In genomic region chr12:127145543-127145928, GRCh38 we compare ENCODE assay signal across 10 cellular contexts.
DNase-seq lines count a peak whose midpoint lies in the region; ATAC-seq and TF ChIP-seq lines count a peak whose summit lies in the region.
"Had no signal": no experiment of that assay in that cellular context is flagged by ENCODE, and none has a peak within 500 bp of the region (broad histone marks: within the 10 kb centered on the region; RNA-seq: fewer than 3 reads in every experiment).

No MANE protein-coding gene starts in this region.

- TSS peak; percentile 56 for BruUV-seq in HCT116 (replicated peaks; lab: Mats Ljungman, UMichigan)

- peaks cover 8% of the 10 kb centered on the region for H3K4me1 Mint-ChIP-seq in activated naive CD8-positive, alpha-beta T cell (ENCODE audit: low read depth)

- RAD21 ChIA-PET in HCT116 (lab: Charles Lee; ENCODE audit: low non-redundant PET in 1 of 2, low total read pairs in 2 of 2, uncharacterized antibody in 2 of 2, unreplicated experiment in 2 of 2) = no interaction called here

- TF ChIP-seq RAD21 in HCT116 (IDR thresholded peaks at IDR 0.05; ENCODE audit: low read depth) = no peak

- H3K27ac Mint-ChIP-seq in activated naive CD8-positive, alpha-beta T cell = peak overlapping the region; percentile 66

- TF ChIP-seq CTCF in HCT116 (IDR thresholded peaks at IDR 0.05 in 2 of 3, conservative IDR thresholded peaks at IDR 0.05 in 1 of 3; ENCODE audit: borderline replicate concordance in 1 of 3, insufficient read depth in 1 of 3, low read depth in 2 of 3, low read length in 2 of 3) (no peak), gastroesophageal sphincter (IDR thresholded peaks at IDR 0.05) (no peak)

- peaks cover 3% of the 10 kb centered on the region for H3K27me3 Mint-ChIP-seq in activated naive CD8-positive, alpha-beta T cell

- ATAC-seq in HCT116 = no peak
- peak; percentile 55 for ATAC-seq in gastroesophageal sphincter

- H3K27ac ChIP-seq in HCT116 (ENCODE audit: low read depth, low read length) = no peak overlapping the region
- H3K27ac ChIP-seq in gastroesophageal sphincter = peak overlapping the region in 1 of 4 donors; percentile 72
- H3K27ac ChIP-seq in skin epidermis = peak overlapping the region in 8 of 21 experiments; percentile 25 to 77 (median 68)

- DNase-seq in HCT116 (ENCODE audit: low read depth, low spot score) = no peak
- DNase-seq in NCI-H1930 (lab: John Stamatoyannopoulos, UW) = no peak
- DNase-seq in COLO668 (lab: John Stamatoyannopoulos, UW; ENCODE audit: unreplicated experiment) = no peak
- DNase-seq in occipital lobe (lab: John Stamatoyannopoulos, UW) = no peak
- no peak for DNase-seq in NCI-H187 (lab: John Stamatoyannopoulos, UW)
- DNase-seq: MM.1S, SHP77 treated with DMSO at 0.1 percent for 48 hours had no signal

- H3K9ac ChIP-seq in HCT116 (ENCODE audit: low read length) = peak overlapping the region; percentile 77

- no peaks in the 10 kb centered on the region for H3K27me3 ChIP-seq in HCT116 (ENCODE audit: insufficient read depth, low read length)
- H3K27me3 ChIP-seq in gastroesophageal sphincter = no peaks in the 10 kb centered on the region

- H3K9me3 ChIP-seq in HCT116 (ENCODE audit: control insufficient read depth in 1 of 2, insufficient read depth in 1 of 2, low read depth in 1 of 2, low read length in 2 of 2) (no peaks in the 10 kb centered on the region), gastroesophageal sphincter (peaks cover 0 to 15% (median 0%) of the 10 kb centered on the region in 3 donors)

- H3K36me3 Mint-ChIP-seq in activated naive CD8-positive, alpha-beta T cell = no peaks in the 10 kb centered on the region

- intact Hi-C loops in HCT116 (cut with micrococcal nuclease) = no loop called here

- POLR2A ChIA-PET in HCT116 (lab: Charles Lee) = no interaction called here

- CTCF ChIA-PET in HCT116 (lab: Charles Lee) = no interaction called here

- H4K20me1 ChIP-seq in HCT116 (ENCODE audit: insufficient read depth) = 0 out of 2 replicates have a peak, but pooled peaks cover 4% of the 10 kb centered on the region

- H2AFZ ChIP-seq in HCT116 (ENCODE audit: low read depth, low read length, poor library complexity, severe bottlenecking) = no peak overlapping the region

- peaks cover 14% of the 10 kb centered on the region for H3K79me2 ChIP-seq in HCT116 (ENCODE audit: insufficient read depth, low read length)

- peak overlapping the region; percentile 78 for H3K4me3 Mint-ChIP-seq in activated naive CD8-positive, alpha-beta T cell

- peak overlapping the region; percentile 80 for H3K4me2 ChIP-seq in HCT116 (ENCODE audit: low read length)

- H3K4me3 ChIP-seq in HCT116 (replicated peaks in 1 of 2; ENCODE audit: low read depth in 1 of 2, low read length in 2 of 2) (peak overlapping the region; percentile 24 to 63; a peak in 2 of 4 replicates), gastroesophageal sphincter (peak overlapping the region; percentile 33 to 60), skin epidermis (peak overlapping the region; percentile 35 to 50 (median 39))

- no peak for TF ChIP-seq POLR2A in HCT116 (IDR thresholded peaks at IDR 0.05; ENCODE audit: borderline replicate concordance, extremely low read depth, insufficient read depth, insufficient read length)
- no peak for TF ChIP-seq POLR2A in gastroesophageal sphincter (IDR thresholded peaks at IDR 0.05)

- WGBS in gastroesophageal sphincter (ENCODE audit: low coverage in 1 of 2), 2 donors = 21 to 22% methylated on average over 3 to 4 of the region's 5 CpGs

- no peak for TF ChIP-seq EP300 in gastroesophageal sphincter (IDR thresholded peaks at IDR 0.05)

- H3K9me3 Mint-ChIP-seq in activated naive CD8-positive, alpha-beta T cell (ENCODE audit: low read depth) = peaks cover 8% of the 10 kb centered on the region

- peaks cover 3% of the 10 kb centered on the region; the same call in 1 of the 2 replicates for H3K9me2 ChIP-seq in HCT116 (ENCODE audit: insufficient read depth)

- H3K4me1 ChIP-seq in HCT116 (ENCODE audit: control insufficient read depth in 1 of 2, insufficient read depth in 2 of 2, low read length in 2 of 2) = peaks cover 0 to 10% of the 10 kb centered on the region in 2 experiments; a peak in 1 of 4 replicates
- peaks cover 0 to 15% (median 0%) of the 10 kb centered on the region in 3 donors for H3K4me1 ChIP-seq in gastroesophageal sphincter

- H3K36me3 ChIP-seq in HCT116 (ENCODE audit: control insufficient read depth in 1 of 2, insufficient read depth in 2 of 2, low read length in 2 of 2) (no peaks in the 10 kb centered on the region), gastroesophageal sphincter (no peaks in the 10 kb centered on the region)

TF ChIP-seq in HCT116, 20 proteins besides CTCF, POLR2A, EP300 and RAD21:
- TF ChIP-seq SIN3A (IDR thresholded peaks at IDR 0.05; ENCODE audit: low read depth) (no peak), CEBPB (IDR thresholded peaks at IDR 0.05; ENCODE audit: low read depth) (no peak), ZNF274 (IDR thresholded peaks at IDR 0.05; ENCODE audit: low read depth, low read length) (no peak), CBX3 (IDR thresholded peaks at IDR 0.05; ENCODE audit: low read depth) (no peak), ZBTB33 (IDR thresholded peaks at IDR 0.05; ENCODE audit: extremely low read depth, insufficient replicate concordance, low read length) (no peak), EGR1 (IDR thresholded peaks at IDR 0.05; ENCODE audit: low read depth) (no peak), ATF3 (IDR thresholded peaks at IDR 0.05) (no peak), TCF7L2 (IDR thresholded peaks at IDR 0.05; ENCODE audit: borderline replicate concordance, extremely low read depth, insufficient read depth, insufficient read length) (no peak), REST (IDR thresholded peaks at IDR 0.05; ENCODE audit: low read depth) (no peak), ZFX (IDR thresholded peaks at IDR 0.05) (no peak)
TF ChIP-seq in HCT116: peak in this region for 0.
